Comparison of ENCODE assay signal across 12 cellular contexts in genomic region chr14:57575482-57575881, GRCh38.
"Had no signal": no experiment of that assay in that cellular context is flagged by ENCODE, and none has a peak within 500 bp of the region (broad histone marks: within the 10 kb centered on the region; RNA-seq: fewer than 3 reads in every experiment).

No MANE protein-coding gene starts in this region.

- H3K4me1 ChIP-seq: ascending aorta, esophagus muscularis mucosa, sigmoid colon had no signal

- H3K4me3 ChIP-seq: ascending aorta, esophagus muscularis mucosa, ovary, sigmoid colon had no signal

- H3K36me3 ChIP-seq: ascending aorta, esophagus muscularis mucosa, ovary, sigmoid colon had no signal

- H3K27ac ChIP-seq: ascending aorta, esophagus muscularis mucosa, ovary, sigmoid colon had no signal

- H3K9me3 ChIP-seq: ascending aorta, esophagus muscularis mucosa, ovary, sigmoid colon had no signal

- H3K27me3 ChIP-seq: ascending aorta, esophagus muscularis mucosa, ovary, sigmoid colon had no signal

- DNase-seq: activated CD4-positive, alpha-beta T cell treated with anti-CD3 and anti-CD28 coated beads for 4 hours; activated CD8-positive, alpha-beta memory T cell treated with anti-CD3 and anti-CD28 coated beads, Interleukin-2, amount 50 U/mL, for 4 hours; activated CD8-positive, alpha-beta T cell treated with anti-CD3 and anti-CD28 coated beads for 36 hours; activated naive CD4-positive, alpha-beta T cell; activated naive CD8-positive, alpha-beta T cell treated with anti-CD3 and anti-CD28 coated beads, Interleukin-2, amount 50 U/mL, for 24 hours; ovary; sigmoid colon; stimulated activated naive CD4-positive, alpha-beta T cell treated with Interleukin-2 at 50 U/mL for 16 hours; T1000; trophoblast cell had no signal
